In genomic region chr6:5081955-5082354, GRCh38 we compare ENCODE assay signal across 22 cellular contexts. TPM values are rescaled to one million over a fixed set of nuclear protein-coding genes. Genes with fewer than 3 reads are reported as not detected.
DNase-seq lines count a peak whose midpoint lies in the region; TF ChIP-seq lines count a peak whose summit lies in the region.
"Had no signal": no experiment of that assay in that cellular context is flagged by ENCODE, and none has a peak within 500 bp of the region (broad histone marks: within the 10 kb centered on the region; RNA-seq: fewer than 3 reads in every experiment).

No MANE protein-coding gene starts in this region.

- no peaks in the 10 kb centered on the region for H3K79me2 ChIP-seq in PC-9 (ENCODE audit: low read depth)
- no peaks in the 10 kb centered on the region for H3K79me2 ChIP-seq in OCI-LY7 (ENCODE audit: insufficient read depth, low read depth, low read length)

- H3K9me3 Mint-ChIP-seq in osteocyte (ENCODE audit: unreplicated experiment): no peaks in the 10 kb centered on the region
- H3K9me3 Mint-ChIP-seq in activated CD4-positive, alpha-beta memory T cell treated with anti-CD3 and anti-CD28 coated beads for 36 hours: no peaks in the 10 kb centered on the region
- H3K9me3 Mint-ChIP-seq: activated B cell treated with CpG ODN at 0.5 μM for 24 hours; activated naive CD4-positive, alpha-beta T cell treated with anti-CD3 and anti-CD28 coated beads, Interleukin-2, amount 10 ng/mL, durations not matched to agents 7 days and 5 days; activated T-cell treated with anti-CD3 and anti-CD28 coated beads, Interleukin-2, amount 50 U/mL, for 4 hours; T-helper 2 cell treated with Interferon-gamma antibody and Interleukin-4, amounts not matched to agents 5 μg/mL and 100 μg/mL, for 36 hours had no signal

- H3F3A ChIP-seq in PC-9 (ENCODE audit: insufficient read depth, low read depth): peaks cover 11% of the 10 kb centered on the region

- H3K27ac Mint-ChIP-seq in osteocyte (ENCODE audit: unreplicated experiment): no peak overlapping the region
- no peak overlapping the region for H3K27ac Mint-ChIP-seq in activated CD4-positive, alpha-beta memory T cell treated with anti-CD3 and anti-CD28 coated beads for 36 hours
- H3K27ac Mint-ChIP-seq: activated B cell treated with CpG ODN at 0.5 μM for 24 hours; activated naive CD4-positive, alpha-beta T cell treated with anti-CD3 and anti-CD28 coated beads, Interleukin-2, amount 10 ng/mL, durations not matched to agents 7 days and 5 days; endodermal cell; H9; T-helper 2 cell treated with Interferon-gamma antibody and Interleukin-4, amounts not matched to agents 5 μg/mL and 100 μg/mL, for 36 hours had no signal

- no peak overlapping the region for H3K4me3 Mint-ChIP-seq in osteocyte (ENCODE audit: unreplicated experiment)
- H3K4me3 Mint-ChIP-seq in activated CD4-positive, alpha-beta memory T cell treated with anti-CD3 and anti-CD28 coated beads for 36 hours: no peak overlapping the region
- H3K4me3 Mint-ChIP-seq: activated B cell treated with CpG ODN at 0.5 μM for 24 hours; activated naive CD4-positive, alpha-beta T cell treated with anti-CD3 and anti-CD28 coated beads, Interleukin-2, amount 10 ng/mL, durations not matched to agents 7 days and 5 days; activated T-cell treated with anti-CD3 and anti-CD28 coated beads, Interleukin-2, amount 50 U/mL, for 4 hours; endodermal cell; H9; T-helper 2 cell treated with Interferon-gamma antibody and Interleukin-4, amounts not matched to agents 5 μg/mL and 100 μg/mL, for 36 hours had no signal

- intact Hi-C loops in PC-9 (cut with micrococcal nuclease; ENCODE audit: unreplicated experiment): loop anchor here (1.0 to 5.0 kb wide), 4 partner anchors 43 to 140 kb away; partner anchors contain the start of gene RPP40
- intact Hi-C loops in activated CD4-positive, alpha-beta memory T cell treated with anti-CD3 and anti-CD28 coated beads for 36 hours (cut with micrococcal nuclease): no loop called here
- intact Hi-C loops in OCI-LY7 (cut with micrococcal nuclease; ENCODE audit: unreplicated experiment): no loop called here

- no peaks in the 10 kb centered on the region for H3K36me3 Mint-ChIP-seq in osteocyte (ENCODE audit: unreplicated experiment)
- H3K36me3 Mint-ChIP-seq in activated CD4-positive, alpha-beta memory T cell treated with anti-CD3 and anti-CD28 coated beads for 36 hours: no peaks in the 10 kb centered on the region

- H2AFZ ChIP-seq in PC-9 (no peak overlapping the region), OCI-LY7 (ENCODE audit: low read length) (no peak overlapping the region)

- H3K9me2 ChIP-seq in PC-9 (ENCODE audit: insufficient read depth): no peaks in the 10 kb centered on the region
- no peaks in the 10 kb centered on the region for H3K9me2 ChIP-seq in OCI-LY7 (ENCODE audit: insufficient read depth, low read length)
- H3K9me2 ChIP-seq: SK-N-SH had no signal

- CTCF ChIA-PET in PC-9 (lab: Charles Lee): no interaction called here
- CTCF ChIA-PET in activated CD4-positive, alpha-beta memory T cell treated with anti-CD3 and anti-CD28 coated beads for 36 hours (lab: Charles Lee): no interaction called here
- CTCF ChIA-PET in OCI-LY7 (lab: Charles Lee; ENCODE audit: unreplicated experiment): no interaction called here

- peaks cover 11% of the 10 kb centered on the region for H3K4me1 Mint-ChIP-seq in osteocyte (ENCODE audit: unreplicated experiment)
- H3K4me1 Mint-ChIP-seq in activated CD4-positive, alpha-beta memory T cell treated with anti-CD3 and anti-CD28 coated beads for 36 hours (ENCODE audit: low read depth): peaks cover 6% of the 10 kb centered on the region
- H3K4me1 Mint-ChIP-seq: endodermal cell had no signal

- H3K36me3 ChIP-seq in PC-9 (ENCODE audit: low read depth) (no peaks in the 10 kb centered on the region), OCI-LY7 (ENCODE audit: insufficient read depth, low read length) (no peaks in the 10 kb centered on the region)
- H3K36me3 ChIP-seq: ascending aorta had no signal

- DNase-seq in Daoy (ENCODE audit: low read depth) (peak; percentile 43), PC-9 (no peak), epithelial cell of prostate (ENCODE audit: low read depth, low spot score) (no peak), osteocyte (ENCODE audit: extremely low spot score, unreplicated experiment) (peak; percentile 49), OCI-LY7 (ENCODE audit: low spot score) (no peak)
- DNase-seq in activated CD4-positive, alpha-beta memory T cell treated with anti-CD3 and anti-CD28 coated beads for 36 hours: no peak
- no peak for DNase-seq in effector CD8-positive, alpha-beta T cell (lab: John Stamatoyannopoulos, UW)
- DNase-seq in activated CD4-positive, CD25-positive, alpha-beta regulatory T cell treated with anti-CD3 and anti-CD28 coated beads, Interleukin-2, amount 50 U/mL, for 72 hours: no peak
- DNase-seq: activated B cell treated with CpG ODN at 0.5 μM for 24 hours; activated naive CD4-positive, alpha-beta T cell treated with anti-CD3 and anti-CD28 coated beads, Interleukin-2, amount 10 ng/mL, durations not matched to agents 7 days and 5 days; activated T-cell treated with anti-CD3 and anti-CD28 coated beads, Interleukin-2, amount 50 U/mL, for 4 hours; DMS79; endodermal cell; H9; NCI-H1417; NCI-H510A treated with DMSO at 0.1 percent for 48 hours; NK-92 treated with Interleukin-12 subunit alpha and Interleukin-12 subunit beta, amount 100 ng/mL, for 24 hours; stimulated activated CD4-positive, alpha-beta T cell treated with anti-CD3 and anti-CD28 coated beads, Interleukin-15, amount 100 ng/mL, for 24 hours had no signal

- no peaks in the 10 kb centered on the region for H3K27me3 Mint-ChIP-seq in osteocyte (ENCODE audit: unreplicated experiment)
- H3K27me3 Mint-ChIP-seq in activated CD4-positive, alpha-beta memory T cell treated with anti-CD3 and anti-CD28 coated beads for 36 hours: peaks cover 35% of the 10 kb centered on the region

- POLR2A ChIA-PET in PC-9 (lab: Charles Lee; ENCODE audit: unreplicated experiment) (interaction anchor here (0.6 kb wide), 1 partner anchor 1414 kb away, joined by 6 read pairs; no protein-coding TSS in a partner anchor), OCI-LY7 (lab: Charles Lee) (no interaction called here)
- POLR2A ChIA-PET in activated CD4-positive, alpha-beta memory T cell treated with anti-CD3 and anti-CD28 coated beads for 36 hours (lab: Charles Lee): no interaction called here

- no peak overlapping the region for H3K4me3 ChIP-seq in PC-9
- H3K4me3 ChIP-seq in OCI-LY7 (ENCODE audit: low read depth, low read length, poor library complexity, severe bottlenecking): no peak overlapping the region
- H3K4me3 ChIP-seq: ascending aorta, lung had no signal

- H3K27ac ChIP-seq in PC-9 (peak overlapping the region; percentile 53), epithelial cell of prostate (peak overlapping the region; percentile 49), OCI-LY7 (ENCODE audit: low read depth, low read length, poor library complexity, severe bottlenecking) (no peak overlapping the region)

- H4K20me1 ChIP-seq in PC-9 (ENCODE audit: insufficient read depth): no peaks in the 10 kb centered on the region
- no peaks in the 10 kb centered on the region for H4K20me1 ChIP-seq in OCI-LY7 (ENCODE audit: insufficient read depth, low read length)

- TF ChIP-seq CTCF in PC-9 (conservative IDR thresholded peaks at IDR 0.05) (no peak), osteocyte (IDR thresholded peaks at IDR 0.05) (no peak), OCI-LY7 (conservative IDR thresholded peaks at IDR 0.05; ENCODE audit: low read length) (no peak)

- no TSS peak for BruUV-seq in PC-9 (replicated peaks; lab: Mats Ljungman, UMichigan)
- BruUV-seq in OCI-LY7 (replicated peaks; lab: Mats Ljungman, UMichigan): no TSS peak

- peak overlapping the region; percentile 37; the same call in 1 of the 2 replicates for H3K4me2 ChIP-seq in PC-9
- no peak overlapping the region for H3K4me2 ChIP-seq in OCI-LY7 (ENCODE audit: low read length)
- H3K4me2 ChIP-seq: SK-N-SH had no signal

- H3K9me3 ChIP-seq in PC-9 (ENCODE audit: insufficient read depth, low read depth) (no peaks in the 10 kb centered on the region), OCI-LY7 (ENCODE audit: low read length) (no peaks in the 10 kb centered on the region)
- H3K9me3 ChIP-seq: ascending aorta, SK-N-SH had no signal

- H3K4me1 ChIP-seq in PC-9 (replicated peaks; ENCODE audit: insufficient read depth): peaks cover 16% of the 10 kb centered on the region
- H3K4me1 ChIP-seq in OCI-LY7 (ENCODE audit: insufficient read depth, low read length, poor library complexity, severe bottlenecking): no peaks in the 10 kb centered on the region

- no peaks in the 10 kb centered on the region for H3K27me3 ChIP-seq in PC-9 (ENCODE audit: insufficient read depth, low read depth)
- H3K27me3 ChIP-seq: ascending aorta had no signal

RNA-seq across cellular contexts. Expression of gene PPP1R3G, which starts 3.2 kb away (rescaled TPM):
- 0.18 and 0.23 TPM in 2 replicates for total RNA-seq in Daoy (2014; rRNA removed; shearing (Covaris generic))
- total RNA-seq in PC-9 (2021) (1.1 and 1.4 TPM in 2 replicates), osteocyte (0.29 and 0.40 TPM in 2 replicates), OCI-LY7 (2022) (0.10 TPM in 1 of 2 replicates, not detected in the other)
- total RNA-seq in activated CD4-positive, alpha-beta memory T cell treated with anti-CD3 and anti-CD28 coated beads for 36 hours: not detected
- total RNA-seq in OCI-LY7 (2014; rRNA removed; shearing (Covaris generic)): 0.10 and 0.13 TPM in 2 replicates
- total RNA-seq: activated T-cell treated with anti-CD3 and anti-CD28 coated beads, Interleukin-2, amount 50 U/mL, for 4 hours; endodermal cell; H9 had no signal

Comparison
In these comparisons a context has a peak if more than half of its experiments do, and no peak if none do; other contexts are left out.
1. DNase-seq: peak in Daoy (single experiment) and osteocyte (single experiment); none in PC-9 (0 of 2), epithelial cell of prostate (single experiment), activated CD4-positive, alpha-beta memory T cell treated with anti-CD3 and anti-CD28 coated beads for 36 hours (single experiment), effector CD8-positive, alpha-beta T cell (single experiment), activated CD4-positive, CD25-positive, alpha-beta regulatory T cell treated with anti-CD3 and anti-CD28 coated beads, Interleukin-2, amount 50 U/mL, for 72 hours (single experiment) and OCI-LY7 (single experiment).